10 cellular contexts compared by ENCODE assay signal in genomic region chr16:85460252-85460982, GRCh38.
DNase-seq lines count a peak whose midpoint lies in the region; ATAC-seq lines count a peak whose summit lies in the region.
"Had no signal": no experiment of that assay in that cellular context is flagged by ENCODE, and none has a peak within 500 bp of the region (broad histone marks: within the 10 kb centered on the region; RNA-seq: fewer than 3 reads in every experiment).

No MANE protein-coding gene starts in this region.

- peaks cover 32% of the 10 kb centered on the region for H3K4me1 ChIP-seq in HAP-1

- no peaks in the 10 kb centered on the region for H3K27me3 ChIP-seq in HAP-1 (ENCODE audit: low read depth)

- H3K4me1 Mint-ChIP-seq in stimulated activated naive B cell treated with anti-CD40 and anti-IgM and Interleukin-4, amounts not matched to agents 10 μg/mL and 1 μg/mL and 100 μg/mL, for 72 hours: peaks cover 16 to 30% of the 10 kb centered on the region in 2 donors

- no peak overlapping the region for H3K4me3 ChIP-seq in HAP-1

- H3K36me3 Mint-ChIP-seq in stimulated activated naive B cell treated with anti-CD40 and anti-IgM and Interleukin-4, amounts not matched to agents 10 μg/mL and 1 μg/mL and 100 μg/mL, for 72 hours: no peaks in the 10 kb centered on the region

- peak in 1 of 2 donors; percentile 10 for ATAC-seq in stimulated activated naive B cell treated with anti-CD40 and anti-IgM and Interleukin-4, amounts not matched to agents 10 μg/mL and 1 μg/mL and 100 μg/mL, for 72 hours (replicated peaks)
- ATAC-seq in HG03457 (IDR thresholded peaks at IDR 0.05; ENCODE audit: unreplicated experiment) (no peak), HG03039 (IDR thresholded peaks at IDR 0.05; ENCODE audit: unreplicated experiment) (no peak)

- H3K36me3 ChIP-seq in HAP-1 (replicated peaks): no peaks in the 10 kb centered on the region

- H3K27me3 Mint-ChIP-seq in stimulated activated naive B cell treated with anti-CD40 and anti-IgM and Interleukin-4, amounts not matched to agents 10 μg/mL and 1 μg/mL and 100 μg/mL, for 72 hours: peaks cover 67 to 83% of the 10 kb centered on the region in 2 donors

- H3K27ac Mint-ChIP-seq in stimulated activated naive B cell treated with anti-CD40 and anti-IgM and Interleukin-4, amounts not matched to agents 10 μg/mL and 1 μg/mL and 100 μg/mL, for 72 hours: no peak overlapping the region

- in situ Hi-C loops in HAP-1 (cut with MboI; ENCODE audit: low sequenced_read_pairs): no loop called here

- intact Hi-C loops in head of caudate nucleus (cut with DNase I): no loop called here

- peak overlapping the region; percentile 27 to 46 for H3K4me3 Mint-ChIP-seq in stimulated activated naive B cell treated with anti-CD40 and anti-IgM and Interleukin-4, amounts not matched to agents 10 μg/mL and 1 μg/mL and 100 μg/mL, for 72 hours

- no peaks in the 10 kb centered on the region for H3K9me3 Mint-ChIP-seq in stimulated activated naive B cell treated with anti-CD40 and anti-IgM and Interleukin-4, amounts not matched to agents 10 μg/mL and 1 μg/mL and 100 μg/mL, for 72 hours

- no peaks in the 10 kb centered on the region for H3K9me3 ChIP-seq in HAP-1

- peak; percentile 64 to 72 for DNase-seq in HAP-1 (ENCODE audit: low spot score in 2 of 2)
- peak; percentile 81 for DNase-seq in SK-N-DZ (ENCODE audit: low spot score)
- peak; percentile 15 for DNase-seq in iris pigment epithelial cell (ENCODE audit: low read depth)
- DNase-seq in stimulated activated naive B cell treated with anti-CD40 and anti-IgM and Interleukin-4, amounts not matched to agents 10 μg/mL and 1 μg/mL and 100 μg/mL, for 72 hours: no peak
- DNase-seq in germinal center (ENCODE audit: low spot score): no peak
- DNase-seq in head of caudate nucleus: no peak
- DNase-seq: activated CD4-positive, alpha-beta T cell treated with anti-CD3 and anti-CD28 coated beads, Interleukin-2, amount 50 U/mL, for 1 hour; amniotic stem cell had no signal

Comparison
In these comparisons a context has a peak if more than half of its experiments do, and no peak if none do; other contexts are left out.
1. DNase-seq: peak in HAP-1 (2 of 2), SK-N-DZ (single experiment) and iris pigment epithelial cell (single experiment); none in stimulated activated naive B cell treated with anti-CD40 and anti-IgM and Interleukin-4, amounts not matched to agents 10 μg/mL and 1 μg/mL and 100 μg/mL, for 72 hours (single experiment), germinal center (single experiment) and head of caudate nucleus (0 of 42).